Comparison of ENCODE assay signal across 9 cellular contexts in genomic region chr6:138590796-138591709, GRCh38.
A peak's percentile ranks its signal among the peaks of the same experiment; 100 is the strongest.
DNase-seq lines count a peak whose midpoint lies in the region; ATAC-seq and TF ChIP-seq lines count a peak whose summit lies in the region.
"Had no signal": no experiment of that assay in that cellular context is flagged by ENCODE, and none has a peak within 500 bp of the region (broad histone marks: within the 10 kb centered on the region; RNA-seq: fewer than 3 reads in every experiment).

No MANE protein-coding gene starts in this region.

- peaks cover 52% of the 10 kb centered on the region for H3K4me1 Mint-ChIP-seq in nephron progenitor cell

- no peak overlapping the region for H3K4me3 Mint-ChIP-seq in nephron progenitor cell

- no peaks in the 10 kb centered on the region for H3K27me3 Mint-ChIP-seq in nephron progenitor cell (ENCODE audit: low read depth, poor library complexity)

- no peaks in the 10 kb centered on the region for H3K9me3 Mint-ChIP-seq in nephron progenitor cell
- H3K9me3 Mint-ChIP-seq: activated naive CD4-positive, alpha-beta T cell treated with anti-CD3 and anti-CD28 coated beads, Interleukin-2, amount 50 U/mL, for 72 hours had no signal

- no peak overlapping the region for H3K27ac Mint-ChIP-seq in nephron progenitor cell

- ATAC-seq in HG02852 (IDR thresholded peaks at IDR 0.05; ENCODE audit: unreplicated experiment) (peak; percentile 32), GM21528 (IDR thresholded peaks at IDR 0.05; ENCODE audit: low FRiP score, unreplicated experiment) (no peak)
- ATAC-seq: activated naive CD4-positive, alpha-beta T cell treated with anti-CD3 and anti-CD28 coated beads, Interleukin-2, amount 50 U/mL, for 72 hours had no signal

- DNase-seq in DMS79 treated with DMSO at 0.1 percent for 48 hours (lab: John Stamatoyannopoulos, UW), result peak; percentile 49
- DNase-seq in NCI-H460 (ENCODE audit: extremely low read depth, low read depth), result peak; percentile 76
- DNase-seq in activated CD4-positive, alpha-beta T cell treated with anti-CD3 and anti-CD28 coated beads, Interleukin-2, amount 50 U/mL, for 48 hours, result peak; percentile 49 to 63
- DNase-seq in fibroblast of peridontal ligament (ENCODE audit: extremely low read depth), result peak; percentile 89
- DNase-seq in nephron progenitor cell, result peak; percentile 70
- DNase-seq in GOT3 (lab: John Stamatoyannopoulos, UW), result no peak

- TF ChIP-seq CTCF in nephron progenitor cell (IDR thresholded peaks at IDR 0.05), result peak; percentile 82

- no peaks in the 10 kb centered on the region for H3K36me3 Mint-ChIP-seq in nephron progenitor cell (ENCODE audit: low read depth)
- H3K36me3 Mint-ChIP-seq: activated naive CD4-positive, alpha-beta T cell treated with anti-CD3 and anti-CD28 coated beads, Interleukin-2, amount 50 U/mL, for 72 hours had no signal
